ENCODE assay signal across 1 cellular context in genomic region chr4:118888666-118889312, GRCh38.
TF ChIP-seq lines count a peak whose summit lies in the region.

Gene SYNPO2, plus strand, starts transcription at chr4:118888854. Its CDS starts 183 bp downstream, at chr4:118889037.

TF ChIP-seq in HCT116, 20 proteins besides CTCF, POLR2A, EP300 and RAD21 (continued from another document):
- TF ChIP-seq TCF7L2 (IDR thresholded peaks at IDR 0.05; ENCODE audit: borderline replicate concordance, extremely low read depth, insufficient read depth, insufficient read length) (peak; percentile 38), ZBTB33 (IDR thresholded peaks at IDR 0.05; ENCODE audit: extremely low read depth, insufficient replicate concordance, low read length) (no peak), YY1 (IDR thresholded peaks at IDR 0.05; ENCODE audit: extremely low read depth, insufficient replicate concordance, low read depth, low read length) (peak; percentile 25), EZH2 (IDR thresholded peaks at IDR 0.05) (no peak), FOSL1 (IDR thresholded peaks at IDR 0.05; ENCODE audit: low read depth) (0 out of 2 replicates have a peak, but pooled peaks have one; percentile 7)
TF ChIP-seq in HCT116: peak in this region for 10.
